Comparison of ENCODE assay signal across 8 cellular contexts in genomic region chr5:138753794-138754698, GRCh38. TPM values are rescaled to one million over a fixed set of nuclear protein-coding genes. Genes with fewer than 3 reads are reported as not detected.
DNase-seq lines count a peak whose midpoint lies in the region; TF ChIP-seq lines count a peak whose summit lies in the region.

No MANE protein-coding gene starts in this region.

- no peaks in the 10 kb centered on the region for H3K9me3 ChIP-seq in Peyer's patch
- H3K9me3 ChIP-seq in tibial nerve: no peaks in the 10 kb centered on the region

- H3K4me1 Mint-ChIP-seq in activated naive CD8-positive, alpha-beta T cell (ENCODE audit: low read depth): peaks cover 12% of the 10 kb centered on the region
- peaks cover 20% of the 10 kb centered on the region for H3K4me1 Mint-ChIP-seq in glutamatergic neuron (ENCODE audit: low read depth, unreplicated experiment)

- H3K36me3 ChIP-seq in Peyer's patch (peaks cover 0 to 15% (median 0%) of the 10 kb centered on the region in 3 donors), tibial nerve (peaks cover 0 to 14% (median 0%) of the 10 kb centered on the region in 3 donors)

- H3K27me3 Mint-ChIP-seq in activated naive CD8-positive, alpha-beta T cell: peaks cover 33% of the 10 kb centered on the region
- peaks cover 10% of the 10 kb centered on the region for H3K27me3 Mint-ChIP-seq in glutamatergic neuron (ENCODE audit: unreplicated experiment)

- DNase-seq in NCI-H1092 (lab: John Stamatoyannopoulos, UW): peak; percentile 7
- DNase-seq in NCI-H1092 treated with DMSO at 0.1 percent for 48 hours (lab: John Stamatoyannopoulos, UW): no peak
- DNase-seq in HT1080 (ENCODE audit: low read depth): peak; percentile 82
- peak; percentile 58 to 93 (median 90) for DNase-seq in Peyer's patch
- peak; percentile 65 for DNase-seq in glutamatergic neuron
- peak; percentile 42 for DNase-seq in non-pigmented ciliary epithelial cell (ENCODE audit: low read depth)
- DNase-seq in tibial nerve (ENCODE audit: low spot score in 2 of 2): peak; percentile 94 to 95

- peaks cover 2% of the 10 kb centered on the region for H3K36me3 Mint-ChIP-seq in activated naive CD8-positive, alpha-beta T cell
- H3K36me3 Mint-ChIP-seq in glutamatergic neuron (ENCODE audit: unreplicated experiment): peaks cover 25% of the 10 kb centered on the region

- no peaks in the 10 kb centered on the region for H3K9me3 Mint-ChIP-seq in activated naive CD8-positive, alpha-beta T cell (ENCODE audit: low read depth)
- peaks cover 24% of the 10 kb centered on the region for H3K9me3 Mint-ChIP-seq in glutamatergic neuron (ENCODE audit: unreplicated experiment)

- TF ChIP-seq POLR2A in Peyer's patch (IDR thresholded peaks at IDR 0.05) (peak; percentile 22 to 64), tibial nerve (IDR thresholded peaks at IDR 0.05) (peak in 1 of 2 donors; percentile 16)

- WGBS in tibial nerve, 2 donors: 0 to 1% methylated on average over 55 to 58 of the region's 58 CpGs

- H3K27me3 ChIP-seq in Peyer's patch (no peaks in the 10 kb centered on the region), tibial nerve (no peaks in the 10 kb centered on the region)

- H3K27ac Mint-ChIP-seq in activated naive CD8-positive, alpha-beta T cell: no peak overlapping the region
- H3K27ac Mint-ChIP-seq in glutamatergic neuron (ENCODE audit: unreplicated experiment): peak overlapping the region; percentile 74

- TF ChIP-seq CTCF in Peyer's patch (IDR thresholded peaks at IDR 0.05) (no peak), glutamatergic neuron (IDR thresholded peaks at IDR 0.05; ENCODE audit: partially characterized antibody, unreplicated experiment) (no peak), tibial nerve (IDR thresholded peaks at IDR 0.05) (peak in 1 of 5 experiments; percentile 11)

- H3K4me3 ChIP-seq in Peyer's patch (peak overlapping the region; percentile 90 to 97 (median 91)), tibial nerve (peak overlapping the region; percentile 77 to 99 (median 92))

- H3K4me1 ChIP-seq in Peyer's patch (peaks cover 0 to 32% (median 0%) of the 10 kb centered on the region in 4 donors), tibial nerve (peaks cover 0 to 56% (median 18%) of the 10 kb centered on the region in 4 donors)

- peak overlapping the region; percentile 86 for H3K4me3 Mint-ChIP-seq in activated naive CD8-positive, alpha-beta T cell
- peak overlapping the region; percentile 96 for H3K4me3 Mint-ChIP-seq in glutamatergic neuron (ENCODE audit: unreplicated experiment)

- TF ChIP-seq EP300 in tibial nerve (IDR thresholded peaks at IDR 0.05): peak; percentile 48 to 88

- H3K27ac ChIP-seq in Peyer's patch: peak overlapping the region; percentile 89 to 99 (median 98)
- peak overlapping the region; percentile 95 to 100 (median 99) for H3K27ac ChIP-seq in tibial nerve

RNA-seq across cellular contexts. Expression of gene CTNNA1, which starts 0.8 kb away (rescaled TPM):
- total RNA-seq in HT1080 (2014; rRNA removed; shearing (Covaris generic)): 240 and 246 TPM in 2 replicates
- polyA plus RNA-seq in HT1080 (2015; cell fraction: cytosol; rRNA removed): 192 and 202 TPM in 2 replicates
- 424 and 446 TPM in 2 replicates for polyA plus RNA-seq in HT1080 (2015; cell fraction: nucleus; rRNA removed)
- total RNA-seq in Peyer's patch (100 to 1,000 TPM; 351 to 516 (median 369) TPM), glutamatergic neuron (ENCODE audit: unreplicated experiment) (598 TPM), tibial nerve (100 to 1,000 TPM; 292 to 447 (median 321) TPM)
